In genomic region chr1:151790940-151791651, GRCh38 we compare ENCODE assay signal across 8 cellular contexts. TPM values are rescaled to one million over a fixed set of nuclear protein-coding genes. Genes with fewer than 3 reads are reported as not detected.
DNase-seq lines count a peak whose midpoint lies in the region; ATAC-seq, FAIRE-seq and TF ChIP-seq lines count a peak whose summit lies in the region.

No MANE protein-coding gene starts in this region.

- H3K4me3 Mint-ChIP-seq in nephron: peak overlapping the region; percentile 85 to 90 (median 89)

- H3K9me3 Mint-ChIP-seq in nephron: no peaks in the 10 kb centered on the region

- H2AFZ ChIP-seq in endothelial cell of umbilical vein (ENCODE audit: low read depth, low read length): peak overlapping the region; percentile 88

- peaks cover 3% of the 10 kb centered on the region for H3K4me1 Mint-ChIP-seq in nephron

- peaks cover 12% of the 10 kb centered on the region for H3K4me1 ChIP-seq in endothelial cell of umbilical vein (ENCODE audit: control insufficient read depth, extremely low read depth, insufficient read depth, low read length)

- H3K4me3 ChIP-seq in endothelial cell of umbilical vein (replicated peaks in 1 of 3; ENCODE audit: insufficient read depth in 1 of 3, low read depth in 1 of 3, low read length in 3 of 3): peak overlapping the region; percentile 43 to 94 (median 88)

- no peaks in the 10 kb centered on the region for H4K20me1 ChIP-seq in endothelial cell of umbilical vein (replicated peaks; ENCODE audit: control insufficient read depth, extremely low read depth, insufficient read depth, low read length)

- peak overlapping the region; percentile 89 for H3K4me2 ChIP-seq in endothelial cell of umbilical vein (ENCODE audit: insufficient read depth, low read length)

- no peak for TF ChIP-seq CTCF in endothelial cell of umbilical vein (IDR thresholded peaks at IDR 0.05; ENCODE audit: extremely low read depth in 1 of 2, insufficient read depth in 1 of 2, low read depth in 1 of 2, low read length in 2 of 2)
- TF ChIP-seq CTCF in nephron (IDR thresholded peaks at IDR 0.05; ENCODE audit: unreplicated experiment in 3 of 3): no peak

- ATAC-seq in HG03066 (IDR thresholded peaks at IDR 0.05; ENCODE audit: low read depth, unreplicated experiment) (peak; percentile 21), SK-N-SH treated with all-trans-retinoic acid at 6 μM for 48 hours (peak; percentile 56), GM18517 (IDR thresholded peaks at IDR 0.05; ENCODE audit: unreplicated experiment) (no peak), esophagus mucosa (no peak), GM19328 (IDR thresholded peaks at IDR 0.05; ENCODE audit: unreplicated experiment) (no peak)

- DNase-seq in EL (peak; percentile 45), endothelial cell of umbilical vein (ENCODE audit: low read depth, low spot score) (peak; percentile 33)

- dilution Hi-C loops in endothelial cell of umbilical vein (cut with MboI; ENCODE audit: extremely low pct_ligation_motif_present, low sequenced_read_pairs): no loop called here

- no peak for TF ChIP-seq POLR2A in endothelial cell of umbilical vein (IDR thresholded peaks at IDR 0.05; ENCODE audit: low read depth, low read length)

- H3K27ac Mint-ChIP-seq in nephron: peak overlapping the region in 2 of 3 experiments; percentile 37 to 43

- H3K36me3 Mint-ChIP-seq in nephron (ENCODE audit: low read depth): no peaks in the 10 kb centered on the region

- intact Hi-C loops in endothelial cell of umbilical vein (cut with micrococcal nuclease): loop anchor here (1.0 kb wide), 2 partner anchors 28 to 37 kb away; partner anchors contain the start of gene MRPL9

- no peaks in the 10 kb centered on the region for H3K9me3 ChIP-seq in endothelial cell of umbilical vein (replicated peaks; ENCODE audit: control insufficient read depth, insufficient read depth, low read length)

- no peaks in the 10 kb centered on the region for H3K9me1 ChIP-seq in endothelial cell of umbilical vein (replicated peaks; ENCODE audit: control insufficient read depth, extremely low read depth, insufficient read depth, low read length)

- POLR2A ChIA-PET in endothelial cell of umbilical vein (lab: Charles Lee): interaction anchor here (0.6 to 0.7 kb wide), 2 partner anchors 198 to 446 kb away, joined by 5 to 6 read pairs; no protein-coding TSS in a partner anchor

- H3K9ac ChIP-seq in endothelial cell of umbilical vein (replicated peaks; ENCODE audit: extremely low read depth, insufficient read depth, low read length): peak overlapping the region; percentile 74

- H3K27ac ChIP-seq in endothelial cell of umbilical vein (ENCODE audit: insufficient read depth, low read depth, low read length): no peak overlapping the region

- no peaks in the 10 kb centered on the region for H3K79me2 ChIP-seq in endothelial cell of umbilical vein (ENCODE audit: control insufficient read depth, insufficient read depth, low read length)

- no peaks in the 10 kb centered on the region for H3K27me3 ChIP-seq in endothelial cell of umbilical vein (ENCODE audit: control insufficient read depth in 2 of 2, insufficient read depth in 2 of 2, low read length in 2 of 2)

- no peaks in the 10 kb centered on the region for H3K36me3 ChIP-seq in endothelial cell of umbilical vein (ENCODE audit: control insufficient read depth in 2 of 2, extremely low read depth in 1 of 2, insufficient read depth in 2 of 2, low read length in 2 of 2)

- BruUV-seq in endothelial cell of umbilical vein (replicated peaks; lab: Mats Ljungman, UMichigan): TSS peak; percentile 21

- no peak for FAIRE-seq in endothelial cell of umbilical vein (lab: Jason Lieb, UNC)

- CTCF ChIA-PET in endothelial cell of umbilical vein (lab: Charles Lee): no interaction called here

- peaks cover 22% of the 10 kb centered on the region for H3K27me3 Mint-ChIP-seq in nephron (ENCODE audit: low read depth)

TF ChIP-seq in SK-N-SH treated with all-trans-retinoic acid at 6 μM for 48 hours, 23 proteins besides CTCF, POLR2A, EP300 and RAD21 (continues in another document):
- TF ChIP-seq ZNF70 (CRISPR knock-in tag; IDR thresholded peaks at IDR 0.05) (no peak), OSR1 (CRISPR knock-in tag; IDR thresholded peaks at IDR 0.05) (no peak), ZFP3 (CRISPR knock-in tag; IDR thresholded peaks at IDR 0.05) (no peak), SNAI2 (CRISPR knock-in tag; IDR thresholded peaks at IDR 0.05) (no peak), ZNF565 (CRISPR knock-in tag; conservative IDR thresholded peaks at IDR 0.05; ENCODE audit: low read depth) (no peak)

TF ChIP-seq in endothelial cell of umbilical vein, 7 proteins besides CTCF, POLR2A, EP300 and RAD21:
- TF ChIP-seq GATA2 (IDR thresholded peaks at IDR 0.05; ENCODE audit: insufficient read depth, insufficient read length, low read depth, low read length) (peak; percentile 4), FOS (IDR thresholded peaks at IDR 0.05; ENCODE audit: borderline replicate concordance, insufficient read depth, low read length) (no peak)
TF ChIP-seq in endothelial cell of umbilical vein: peak in this region for 1.

RNA-seq across cellular contexts. Expression of gene TDRKH, which starts 0.8 kb away (rescaled TPM):
- 9.3 and 9.6 TPM in 2 replicates for total RNA-seq in endothelial cell of umbilical vein
- polyA plus RNA-seq in endothelial cell of umbilical vein: 3.0 and 3.9 TPM in 2 replicates
- polyA plus RNA-seq in endothelial cell of umbilical vein (2011; cell fraction: cytosol; rRNA removed): 4.3 and 4.4 TPM in 2 replicates
- polyA plus RNA-seq in endothelial cell of umbilical vein (2011; cell fraction: nucleus; rRNA removed): 6.8 and 6.9 TPM in 2 replicates
- 6.3 and 7.2 TPM in 2 replicates for polyA plus RNA-seq in endothelial cell of umbilical vein (2012)
- 6.2 TPM in 2 replicates for polyA minus RNA-seq in endothelial cell of umbilical vein
- 0.82 TPM for polyA minus RNA-seq in endothelial cell of umbilical vein (2011; cell fraction: cytosol; rRNA and poly(A)+ RNA removed)
- polyA minus RNA-seq in endothelial cell of umbilical vein (2011; cell fraction: nucleus; rRNA and poly(A)+ RNA removed): 3.1 and 3.3 TPM in 2 replicates
- total RNA-seq in esophagus mucosa: 2.2 TPM

RNA-seq across cellular contexts. Expression of gene LINGO4, which starts 14.1 kb away (rescaled TPM):
- total RNA-seq in endothelial cell of umbilical vein: not detected in 2 replicates
- not detected in 2 replicates for polyA plus RNA-seq in endothelial cell of umbilical vein
- not detected in 2 replicates for polyA plus RNA-seq in endothelial cell of umbilical vein (2011; cell fraction: cytosol; rRNA removed)
- polyA plus RNA-seq in endothelial cell of umbilical vein (2011; cell fraction: nucleus; rRNA removed): not detected in 2 replicates
- not detected in 2 replicates for polyA plus RNA-seq in endothelial cell of umbilical vein (2012)
- not detected in 2 replicates for polyA minus RNA-seq in endothelial cell of umbilical vein
- not detected for polyA minus RNA-seq in endothelial cell of umbilical vein (2011; cell fraction: cytosol; rRNA and poly(A)+ RNA removed)
- polyA minus RNA-seq in endothelial cell of umbilical vein (2011; cell fraction: nucleus; rRNA and poly(A)+ RNA removed): not detected in 2 replicates
- total RNA-seq in esophagus mucosa: not detected

RNA-seq across cellular contexts. Expression of gene MRPL9, which starts 27.8 kb away (rescaled TPM):
- 96.9 and 112 TPM in 2 replicates for total RNA-seq in endothelial cell of umbilical vein
- 71.5 and 79.1 TPM in 2 replicates for polyA plus RNA-seq in endothelial cell of umbilical vein
- 93.1 and 114 TPM in 2 replicates for polyA plus RNA-seq in endothelial cell of umbilical vein (2011; cell fraction: cytosol; rRNA removed)
- polyA plus RNA-seq in endothelial cell of umbilical vein (2011; cell fraction: nucleus; rRNA removed): 100 and 119 TPM in 2 replicates
- polyA plus RNA-seq in endothelial cell of umbilical vein (2012): 86.1 and 122 TPM in 2 replicates
- polyA minus RNA-seq in endothelial cell of umbilical vein: 59.6 and 65.3 TPM in 2 replicates
- polyA minus RNA-seq in endothelial cell of umbilical vein (2011; cell fraction: cytosol; rRNA and poly(A)+ RNA removed): 110 TPM
- 23.2 and 35.2 TPM in 2 replicates for polyA minus RNA-seq in endothelial cell of umbilical vein (2011; cell fraction: nucleus; rRNA and poly(A)+ RNA removed)
- total RNA-seq in esophagus mucosa: 72.0 TPM

RNA-seq across cellular contexts. Expression of gene RORC, which starts 40.5 kb away (rescaled TPM):
- total RNA-seq in endothelial cell of umbilical vein (not detected in 2 replicates), esophagus mucosa (1.2 TPM)
- polyA plus RNA-seq in endothelial cell of umbilical vein: not detected in 2 replicates
- polyA plus RNA-seq in endothelial cell of umbilical vein (2011; cell fraction: cytosol; rRNA removed): not detected in 2 replicates
- not detected in 2 replicates for polyA plus RNA-seq in endothelial cell of umbilical vein (2011; cell fraction: nucleus; rRNA removed)
- not detected in 2 replicates for polyA plus RNA-seq in endothelial cell of umbilical vein (2012)
- polyA minus RNA-seq in endothelial cell of umbilical vein: not detected in 2 replicates
- 7.6 TPM for polyA minus RNA-seq in endothelial cell of umbilical vein (2011; cell fraction: cytosol; rRNA and poly(A)+ RNA removed)
- not detected in 2 replicates for polyA minus RNA-seq in endothelial cell of umbilical vein (2011; cell fraction: nucleus; rRNA and poly(A)+ RNA removed)

RNA-seq across cellular contexts. Expression of gene C2CD4D, which starts 48.5 kb away (rescaled TPM):
- total RNA-seq in endothelial cell of umbilical vein (0.18 TPM in 1 of 2 replicates, not detected in the other), esophagus mucosa (0.24 TPM)
- polyA plus RNA-seq in endothelial cell of umbilical vein: 0.05 TPM in 1 of 2 replicates, not detected in the other
- not detected in 2 replicates for polyA plus RNA-seq in endothelial cell of umbilical vein (2011; cell fraction: cytosol; rRNA removed)
- polyA plus RNA-seq in endothelial cell of umbilical vein (2011; cell fraction: nucleus; rRNA removed): not detected in 2 replicates
- 0.19 and 0.26 TPM in 2 replicates for polyA plus RNA-seq in endothelial cell of umbilical vein (2012)
- polyA minus RNA-seq in endothelial cell of umbilical vein: not detected in 2 replicates
- not detected for polyA minus RNA-seq in endothelial cell of umbilical vein (2011; cell fraction: cytosol; rRNA and poly(A)+ RNA removed)
- polyA minus RNA-seq in endothelial cell of umbilical vein (2011; cell fraction: nucleus; rRNA and poly(A)+ RNA removed): not detected in 2 replicates

Comparison
In these comparisons a context has a peak if more than half of its experiments do, and no peak if none do; other contexts are left out.
1. ATAC-seq: peak in HG03066 (single experiment) and SK-N-SH treated with all-trans-retinoic acid at 6 μM for 48 hours (single experiment); none in GM18517 (single experiment), esophagus mucosa (single experiment) and GM19328 (single experiment).